8 cellular contexts compared by ENCODE assay signal in genomic region chr10:110206988-110207804, GRCh38. TPM values are rescaled to one million over a fixed set of nuclear protein-coding genes. Genes with fewer than 3 reads are reported as not detected.
A peak's percentile ranks its signal among the peaks of the same experiment; 100 is the strongest.
DNase-seq lines count a peak whose midpoint lies in the region; ATAC-seq and TF ChIP-seq lines count a peak whose summit lies in the region.

TSS of gene MXI1 (plus strand) at chr10:110207605. CDS start at chr10:110207809, 204 bp downstream.

- DNase-seq in activated CD4-positive, alpha-beta T cell treated with anti-CD3 and anti-CD28 coated beads for 36 hours = peak; percentile 74
- DNase-seq in activated CD4-positive, alpha-beta T cell treated with anti-CD3 and anti-CD28 coated beads for 1 hour = no peak
- DNase-seq in MG63 = peak; percentile 76
- no peak for DNase-seq in T-helper 17 cell
- DNase-seq in caudate nucleus (lab: John Stamatoyannopoulos, UW) = peak in 58 of 61 donors; percentile 12 to 89 (median 57)
- DNase-seq in iPS-NIHi11 (ENCODE audit: low spot score) = peak; percentile 80
- DNase-seq in sigmoid colon = peak; percentile 87

- peaks cover 23% of the 10 kb centered on the region for H3K4me1 Mint-ChIP-seq in activated CD4-positive, alpha-beta T cell treated with anti-CD3 and anti-CD28 coated beads for 36 hours
- peaks cover 43% of the 10 kb centered on the region for H3K4me1 Mint-ChIP-seq in T-helper 17 cell

- 2 to 5% methylated on average over 37 of the region's 37 CpGs for WGBS in sigmoid colon, 2 donors

- H3K27me3 ChIP-seq in MG63 (no peaks in the 10 kb centered on the region), sigmoid colon (no peaks in the 10 kb centered on the region)

- no peaks in the 10 kb centered on the region for H3K36me3 ChIP-seq in MG63
- no peaks in the 10 kb centered on the region for H3K36me3 ChIP-seq in sigmoid colon

- peak; percentile 7 for ATAC-seq in activated CD4-positive, alpha-beta T cell treated with anti-CD3 and anti-CD28 coated beads for 36 hours
- ATAC-seq in HG02571 (IDR thresholded peaks at IDR 0.05; ENCODE audit: unreplicated experiment) = peak; percentile 50
- ATAC-seq in T-helper 17 cell = no peak

- CTCF ChIA-PET in activated CD4-positive, alpha-beta T cell treated with anti-CD3 and anti-CD28 coated beads for 36 hours (lab: Charles Lee) = interaction anchor here (0.5 to 9.6 kb wide), 28 partner anchors 9 to 410 kb away, joined by 3 to 154 read pairs (median 5); no protein-coding TSS in a partner anchor

- TF ChIP-seq CTCF in sigmoid colon (IDR thresholded peaks at IDR 0.05) = no peak

- TF ChIP-seq EP300 in sigmoid colon (IDR thresholded peaks at IDR 0.05) = no peak

- no peaks in the 10 kb centered on the region for H3K9me3 ChIP-seq in MG63
- H3K9me3 ChIP-seq in T-helper 17 cell (ENCODE audit: control insufficient read depth, low read length, poor library complexity, severe bottlenecking) = no peaks in the 10 kb centered on the region
- no peaks in the 10 kb centered on the region for H3K9me3 ChIP-seq in sigmoid colon

- intact Hi-C loops in activated CD4-positive, alpha-beta T cell treated with anti-CD3 and anti-CD28 coated beads for 36 hours (cut with DNase I, micrococcal nuclease) = loop anchor here (1.0 to 5.0 kb wide), 6 partner anchors 44 to 325 kb away; no protein-coding TSS in a partner anchor
- intact Hi-C loops in sigmoid colon (cut with DNase I) = loop anchor here (5.0 kb wide), 1 partner anchor 200 kb away; the partner anchor contains the start of gene ADD3

- peaks cover 0 to 19% (median 16%) of the 10 kb centered on the region in 4 donors for H3K4me1 ChIP-seq in sigmoid colon

- POLR2A ChIA-PET in activated CD4-positive, alpha-beta T cell treated with anti-CD3 and anti-CD28 coated beads for 36 hours (lab: Charles Lee) = interaction anchor here (3.5 kb wide), 1 partner anchor 14 kb away, joined by 17 read pairs; no protein-coding TSS in a partner anchor

- no peaks in the 10 kb centered on the region for H3K9me3 Mint-ChIP-seq in activated CD4-positive, alpha-beta T cell treated with anti-CD3 and anti-CD28 coated beads for 36 hours (ENCODE audit: low read depth)

- peak in 1 of 2 donors; percentile 71 for TF ChIP-seq POLR2A in sigmoid colon (IDR thresholded peaks at IDR 0.05)

- peak within 1 kb of the TSS; percentile 89 for H3K27ac Mint-ChIP-seq in activated CD4-positive, alpha-beta T cell treated with anti-CD3 and anti-CD28 coated beads for 36 hours
- peak within 1 kb of the TSS; percentile 98 for H3K27ac Mint-ChIP-seq in T-helper 17 cell

- H3K4me3 ChIP-seq in MG63 (peak within 1 kb of the TSS; percentile 61), sigmoid colon (peak within 1 kb of the TSS; percentile 62 to 92 (median 76))

- no peaks in the 10 kb centered on the region for H3K27me3 Mint-ChIP-seq in activated CD4-positive, alpha-beta T cell treated with anti-CD3 and anti-CD28 coated beads for 36 hours
- no peaks in the 10 kb centered on the region for H3K27me3 Mint-ChIP-seq in T-helper 17 cell

- H3K27ac ChIP-seq in caudate nucleus (ENCODE audit: low read depth, low read length) (peak within 1 kb of the TSS; percentile 99), sigmoid colon (peak within 1 kb of the TSS; percentile 94 to 100 (median 98))

- H3K4me3 Mint-ChIP-seq in activated CD4-positive, alpha-beta T cell treated with anti-CD3 and anti-CD28 coated beads for 36 hours = peak within 1 kb of the TSS; percentile 86
- H3K4me3 Mint-ChIP-seq in T-helper 17 cell = peak within 1 kb of the TSS; percentile 98

- H3K36me3 Mint-ChIP-seq in activated CD4-positive, alpha-beta T cell treated with anti-CD3 and anti-CD28 coated beads for 36 hours (ENCODE audit: low read depth) = peaks cover 2% of the 10 kb centered on the region
- peaks cover 4% of the 10 kb centered on the region for H3K36me3 Mint-ChIP-seq in T-helper 17 cell (ENCODE audit: low read depth)

RNA-seq across cellular contexts. Expression of gene MXI1, which starts in this region (rescaled TPM):
- total RNA-seq in activated CD4-positive, alpha-beta T cell treated with anti-CD3 and anti-CD28 coated beads for 36 hours = 10 to 100 TPM; 49.7 to 75.7 TPM
- 13.0 and 15.7 TPM in 2 replicates for total RNA-seq in MG63 (2014; rRNA removed; shearing (Covaris generic); ENCODE audit: low replicate concordance)
- 10 to 100 TPM; 43.2 to 48.8 TPM for total RNA-seq in T-helper 17 cell
- 100 to 1,000 TPM in 3 of 4 donors, 10 to 100 TPM in 1; 92.0 to 148 (median 107) TPM for total RNA-seq in sigmoid colon
- polyA plus RNA-seq in sigmoid colon = 10 to 100 TPM; 52.2 to 84.7 (median 84.2) TPM

Comparison
In these comparisons a context has a peak if more than half of its experiments do, and no peak if none do; other contexts are left out.
1. DNase-seq: peak in activated CD4-positive, alpha-beta T cell treated with anti-CD3 and anti-CD28 coated beads for 36 hours (single experiment), MG63 (single experiment), caudate nucleus (58 of 61), iPS-NIHi11 (single experiment) and sigmoid colon (single experiment); none in activated CD4-positive, alpha-beta T cell treated with anti-CD3 and anti-CD28 coated beads for 1 hour (single experiment) and T-helper 17 cell (0 of 3).